41 cellular contexts compared by ENCODE assay signal in genomic region chr1:207494171-207494570, GRCh38. TPM values are rescaled to one million over a fixed set of nuclear protein-coding genes. Genes with fewer than 3 reads are reported as not detected.
"Had no signal": no experiment of that assay in that cellular context is flagged by ENCODE, and none has a peak within 500 bp of the region (broad histone marks: within the 10 kb centered on the region; RNA-seq: fewer than 3 reads in every experiment).

No MANE protein-coding gene starts in this region.

- H3K27ac Mint-ChIP-seq: activated naive CD4-positive, alpha-beta T cell treated with anti-CD3 and anti-CD28 coated beads for 36 hours; activated naive CD4-positive, alpha-beta T cell treated with anti-CD3 and anti-CD28 coated beads, Interleukin-2, amount 10 ng/mL, durations not matched to agents 7 days and 5 days; activated naive CD4-positive, alpha-beta T cell treated with anti-CD3 and anti-CD28 coated beads, Interleukin-2, amount 50 U/mL, for 24 hours; activated naive CD4-positive, alpha-beta T cell treated with anti-CD3 and anti-CD28 coated beads, Interleukin-2, amount 50 U/mL, for 72 hours; activated naive CD8-positive, alpha-beta T cell; activated naive CD8-positive, alpha-beta T cell treated with anti-CD3 and anti-CD28 coated beads for 36 hours; activated naive CD8-positive, alpha-beta T cell treated with anti-CD3 and anti-CD28 coated beads, Interleukin-2, amount 10 ng/mL, durations not matched to agents 7 days and 5 days; activated naive CD8-positive, alpha-beta T cell treated with anti-CD3 and anti-CD28 coated beads, Interleukin-2, amount 50 U/mL, for 24 hours; activated T-cell treated with anti-CD3 and anti-CD28 coated beads, Interleukin-2, amount 50 U/mL, for 24 hours; activated T-cell treated with anti-CD3 and anti-CD28 coated beads, Interleukin-2, amount 50 U/mL, for 72 hours; activated T-helper 1 cell treated with anti-CD3 and anti-CD28 coated beads, Interleukin-12 subunit alpha, Interleukin-12 subunit beta, Interleukin-2, Interleukin-4 antibody, amounts not matched to agents 30 ng/mL and 10 ng/mL and 1 ng/mL, durations not matched to agents 14 hours and 24 hours and 36 hours; activated T-helper 17 cell treated with anti-CD3 and anti-CD28 coated beads, Interleukin-2, amount 50 U/mL, for 72 hours; activated T-helper 2 cell treated with anti-CD3 and anti-CD28 coated beads, Interferon-gamma antibody, Interleukin-2, Interleukin-4, amounts not matched to agents 10 μg/mL and 5 μg/mL and 100 μg/mL, durations not matched to agents 14 hours and 24 hours and 36 hours; brain had no signal

- H3K4me3 ChIP-seq: adrenal gland, ascending aorta, body of pancreas, breast epithelium, cardiac muscle cell had no signal

- H3K9me3 Mint-ChIP-seq: activated naive CD4-positive, alpha-beta T cell treated with anti-CD3 and anti-CD28 coated beads for 36 hours; activated naive CD4-positive, alpha-beta T cell treated with anti-CD3 and anti-CD28 coated beads, Interleukin-2, amount 10 ng/mL, durations not matched to agents 7 days and 5 days; activated naive CD4-positive, alpha-beta T cell treated with anti-CD3 and anti-CD28 coated beads, Interleukin-2, amount 50 U/mL, for 24 hours; activated naive CD4-positive, alpha-beta T cell treated with anti-CD3 and anti-CD28 coated beads, Interleukin-2, amount 50 U/mL, for 72 hours; activated naive CD8-positive, alpha-beta T cell treated with anti-CD3 and anti-CD28 coated beads for 36 hours; activated naive CD8-positive, alpha-beta T cell treated with anti-CD3 and anti-CD28 coated beads, Interleukin-2, amount 10 ng/mL, durations not matched to agents 7 days and 5 days; activated naive CD8-positive, alpha-beta T cell treated with anti-CD3 and anti-CD28 coated beads, Interleukin-2, amount 50 U/mL, for 24 hours; activated T-cell treated with anti-CD3 and anti-CD28 coated beads, Interleukin-2, amount 50 U/mL, for 24 hours; activated T-cell treated with anti-CD3 and anti-CD28 coated beads, Interleukin-2, amount 50 U/mL, for 4 hours; activated T-cell treated with anti-CD3 and anti-CD28 coated beads, Interleukin-2, amount 50 U/mL, for 72 hours; activated T-helper 1 cell treated with anti-CD3 and anti-CD28 coated beads, Interleukin-12 subunit alpha, Interleukin-12 subunit beta, Interleukin-2, Interleukin-4 antibody, amounts not matched to agents 30 ng/mL and 10 ng/mL and 1 ng/mL, durations not matched to agents 14 hours and 24 hours and 36 hours; activated T-helper 17 cell treated with anti-CD3 and anti-CD28 coated beads, Interleukin-2, amount 50 U/mL, for 72 hours; activated T-helper 2 cell treated with anti-CD3 and anti-CD28 coated beads, Interferon-gamma antibody, Interleukin-2, Interleukin-4, amounts not matched to agents 10 μg/mL and 5 μg/mL and 100 μg/mL, durations not matched to agents 14 hours and 24 hours and 36 hours; brain; central memory CD8-positive, alpha-beta T cell had no signal

- DNase-seq: activated effector memory CD4-positive, alpha-beta T cell treated with anti-CD3 and anti-CD28 coated beads, Interleukin-2, amount 50 U/mL, for 16 hours; activated effector memory CD4-positive, alpha-beta T cell treated with Interleukin-2 at 50 U/mL for 16 hours; activated gamma-delta T cell; activated gamma-delta T cell treated with Interleukin-2 at 50 U/mL for 16 hours; activated naive CD4-positive, alpha-beta T cell; activated naive CD4-positive, alpha-beta T cell treated with anti-CD3 and anti-CD28 coated beads for 36 hours; activated naive CD4-positive, alpha-beta T cell treated with anti-CD3 and anti-CD28 coated beads, Interleukin-2, amount 10 ng/mL, durations not matched to agents 7 days and 5 days; activated naive CD4-positive, alpha-beta T cell treated with anti-CD3 and anti-CD28 coated beads, Interleukin-2, amount 50 U/mL, for 16 hours; activated naive CD8-positive, alpha-beta T cell treated with anti-CD3 and anti-CD28 coated beads for 36 hours; activated naive CD8-positive, alpha-beta T cell treated with anti-CD3 and anti-CD28 coated beads, Interleukin-2, amount 10 ng/mL, durations not matched to agents 7 days and 5 days; activated naive CD8-positive, alpha-beta T cell treated with anti-CD3 and anti-CD28 coated beads, Interleukin-2, amount 50 U/mL, for 24 hours; activated T-cell treated with anti-CD3 and anti-CD28 coated beads, Interleukin-2, amount 50 U/mL, for 1 hour; activated T-cell treated with anti-CD3 and anti-CD28 coated beads, Interleukin-2, amount 50 U/mL, for 24 hours; activated T-cell treated with anti-CD3 and anti-CD28 coated beads, Interleukin-2, amount 50 U/mL, for 4 hours; activated T-cell treated with anti-CD3 and anti-CD28 coated beads, Interleukin-2, amount 50 U/mL, for 48 hours; activated T-cell treated with anti-CD3 and anti-CD28 coated beads, Interleukin-2, amount 50 U/mL, for 72 hours; adrenal gland; amniotic stem cell; amygdala; anterior cingulate cortex; aorta; body of pancreas; brain microvascular endothelial cell; caudate nucleus; central memory CD4-positive, alpha-beta T cell; cerebellar nuclear complex had no signal

- H3K4me1 Mint-ChIP-seq: central memory CD8-positive, alpha-beta T cell had no signal

- ATAC-seq: activated naive CD4-positive, alpha-beta T cell treated with anti-CD3 and anti-CD28 coated beads, Interleukin-2, amount 50 U/mL, for 72 hours; activated naive CD8-positive, alpha-beta T cell treated with anti-CD3 and anti-CD28 coated beads, Interleukin-2, amount 50 U/mL, for 24 hours; activated T-cell treated with anti-CD3 and anti-CD28 coated beads, Interleukin-2, amount 50 U/mL, for 4 hours; activated T-cell treated with anti-CD3 and anti-CD28 coated beads, Interleukin-2, amount 50 U/mL, for 72 hours; activated T-helper 17 cell treated with anti-CD3 and anti-CD28 coated beads, Interleukin-2, amount 50 U/mL, for 72 hours; body of pancreas had no signal

- H3K36me3 ChIP-seq: adrenal gland, ascending aorta, brain microvascular endothelial cell, breast epithelium, cardiac muscle cell had no signal

- H3K4me1 ChIP-seq: adrenal gland, ascending aorta, breast epithelium had no signal

- H3K36me3 Mint-ChIP-seq: activated naive CD4-positive, alpha-beta T cell treated with anti-CD3 and anti-CD28 coated beads, Interleukin-2, amount 50 U/mL, for 24 hours; activated naive CD8-positive, alpha-beta T cell; activated naive CD8-positive, alpha-beta T cell treated with anti-CD3 and anti-CD28 coated beads for 36 hours; activated naive CD8-positive, alpha-beta T cell treated with anti-CD3 and anti-CD28 coated beads, Interleukin-2, amount 10 ng/mL, durations not matched to agents 7 days and 5 days; brain had no signal

- H3K4me3 Mint-ChIP-seq: activated naive CD4-positive, alpha-beta T cell treated with anti-CD3 and anti-CD28 coated beads for 36 hours; activated naive CD4-positive, alpha-beta T cell treated with anti-CD3 and anti-CD28 coated beads, Interleukin-2, amount 10 ng/mL, durations not matched to agents 7 days and 5 days; activated naive CD4-positive, alpha-beta T cell treated with anti-CD3 and anti-CD28 coated beads, Interleukin-2, amount 50 U/mL, for 24 hours; activated naive CD8-positive, alpha-beta T cell; activated naive CD8-positive, alpha-beta T cell treated with anti-CD3 and anti-CD28 coated beads for 36 hours; activated naive CD8-positive, alpha-beta T cell treated with anti-CD3 and anti-CD28 coated beads, Interleukin-2, amount 10 ng/mL, durations not matched to agents 7 days and 5 days; activated naive CD8-positive, alpha-beta T cell treated with anti-CD3 and anti-CD28 coated beads, Interleukin-2, amount 50 U/mL, for 24 hours; activated T-cell treated with anti-CD3 and anti-CD28 coated beads, Interleukin-2, amount 50 U/mL, for 24 hours; activated T-cell treated with anti-CD3 and anti-CD28 coated beads, Interleukin-2, amount 50 U/mL, for 4 hours; activated T-cell treated with anti-CD3 and anti-CD28 coated beads, Interleukin-2, amount 50 U/mL, for 72 hours; activated T-helper 1 cell treated with anti-CD3 and anti-CD28 coated beads, Interleukin-12 subunit alpha, Interleukin-12 subunit beta, Interleukin-2, Interleukin-4 antibody, amounts not matched to agents 30 ng/mL and 10 ng/mL and 1 ng/mL, durations not matched to agents 14 hours and 24 hours and 36 hours; activated T-helper 17 cell treated with anti-CD3 and anti-CD28 coated beads, Interleukin-2, amount 50 U/mL, for 72 hours; brain; central memory CD8-positive, alpha-beta T cell had no signal

- H3K27me3 ChIP-seq: ascending aorta had no signal

- H3K9me3 ChIP-seq: adrenal gland, ascending aorta, body of pancreas, breast epithelium had no signal

- H3K27ac ChIP-seq: adrenal gland, ascending aorta, body of pancreas, brain microvascular endothelial cell, breast epithelium, cardiac muscle cell had no signal

RNA-seq across cellular contexts. Expression of gene CR1, which starts 1.8 kb away (rescaled TPM):
- total RNA-seq: activated naive CD4-positive, alpha-beta T cell treated with anti-CD3 and anti-CD28 coated beads for 36 hours; activated naive CD8-positive, alpha-beta T cell treated with anti-CD3 and anti-CD28 coated beads for 36 hours; activated T-helper 1 cell treated with anti-CD3 and anti-CD28 coated beads, Interleukin-12 subunit alpha, Interleukin-12 subunit beta, Interleukin-2, Interleukin-4 antibody, amounts not matched to agents 30 ng/mL and 10 ng/mL and 1 ng/mL, durations not matched to agents 14 hours and 24 hours and 36 hours; activated T-helper 2 cell treated with anti-CD3 and anti-CD28 coated beads, Interferon-gamma antibody, Interleukin-2, Interleukin-4, amounts not matched to agents 10 μg/mL and 5 μg/mL and 100 μg/mL, durations not matched to agents 14 hours and 24 hours and 36 hours; bronchial epithelial cell; cardiac muscle cell; chondrocyte had no signal
- polyA plus RNA-seq: cardiac muscle cell had no signal

RNA-seq across cellular contexts. Expression of gene CR2, which starts 40.0 kb away (rescaled TPM):
- total RNA-seq: activated T-helper 1 cell treated with anti-CD3 and anti-CD28 coated beads, Interleukin-12 subunit alpha, Interleukin-12 subunit beta, Interleukin-2, Interleukin-4 antibody, amounts not matched to agents 30 ng/mL and 10 ng/mL and 1 ng/mL, durations not matched to agents 14 hours and 24 hours and 36 hours; activated T-helper 2 cell treated with anti-CD3 and anti-CD28 coated beads, Interferon-gamma antibody, Interleukin-2, Interleukin-4, amounts not matched to agents 10 μg/mL and 5 μg/mL and 100 μg/mL, durations not matched to agents 14 hours and 24 hours and 36 hours; ascending aorta; body of pancreas; bronchial epithelial cell; cardiac muscle cell; cardiac septum; cerebellum; chondrocyte had no signal
- polyA plus RNA-seq: cardiac muscle cell had no signal
